Comparison of ENCODE assay signal across 8 cellular contexts in the genomic region with DNA sequence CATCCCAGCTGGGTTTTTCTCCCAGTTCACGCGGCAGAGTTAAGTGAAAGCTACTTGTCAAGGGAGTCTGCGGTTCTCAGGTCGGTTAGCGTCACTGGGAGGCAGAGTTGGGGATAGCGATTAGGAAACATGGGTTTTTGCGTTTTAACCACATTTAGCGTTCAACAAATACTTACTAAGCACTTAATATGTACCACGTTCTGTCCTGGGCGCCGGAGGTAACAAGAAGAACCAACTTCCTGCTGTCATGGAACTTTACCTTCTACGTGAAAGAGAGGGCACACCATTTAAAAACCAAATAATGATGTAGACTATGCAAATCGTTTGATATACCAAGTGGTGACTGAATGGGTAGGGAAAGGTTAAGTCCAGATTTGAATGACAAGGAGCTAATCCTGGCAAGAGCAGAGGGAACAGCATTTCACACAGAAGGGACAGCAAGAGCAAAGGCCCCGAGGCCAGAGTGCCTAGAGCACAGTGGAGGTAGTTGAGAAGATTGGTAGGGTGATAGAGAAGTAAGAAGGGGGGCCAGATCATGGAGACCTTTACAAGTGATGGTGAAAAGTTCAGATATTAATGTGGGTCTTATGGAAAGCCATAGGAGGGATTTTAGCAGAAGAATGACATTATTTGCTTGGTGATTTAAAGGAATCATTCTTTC. TPM values are rescaled to one million over a fixed set of nuclear protein-coding genes. Genes with fewer than 3 reads are reported as not detected.
A peak's percentile ranks its signal among the peaks of the same experiment; 100 is the strongest.
DNase-seq lines count a peak whose midpoint lies in the region; ATAC-seq and TF ChIP-seq lines count a peak whose summit lies in the region.

No MANE protein-coding gene starts in this region.

- POLR2A ChIA-PET in activated CD4-positive, alpha-beta T cell treated with anti-CD3 and anti-CD28 coated beads for 36 hours (lab: Charles Lee): interaction anchor here (0.5 to 2.2 kb wide), 5 partner anchors 10 to 200 kb away, joined by 3 to 9 read pairs (median 3); partner anchors contain the start of genes SNRNP48 and SSR1

- peak overlapping the region; percentile 80 for H3K27ac ChIP-seq in skeletal muscle tissue (ENCODE audit: low read depth, low read length)

- no peaks in the 10 kb centered on the region for H3K9me3 Mint-ChIP-seq in activated CD4-positive, alpha-beta T cell treated with anti-CD3 and anti-CD28 coated beads for 36 hours (ENCODE audit: low read depth)

- H3K4me1 Mint-ChIP-seq in activated CD4-positive, alpha-beta T cell treated with anti-CD3 and anti-CD28 coated beads for 36 hours: peaks cover 42% of the 10 kb centered on the region

- peaks cover 11 to 18% (median 13%) of the 10 kb centered on the region in 3 donors for H3K4me1 ChIP-seq in skeletal muscle tissue (ENCODE audit: control insufficient read depth in 3 of 3, insufficient read depth in 3 of 3, low read length in 3 of 3)

- no peak for TF ChIP-seq CTCF in WI38 (IDR thresholded peaks at IDR 0.05; ENCODE audit: low read depth, low read length)
- TF ChIP-seq CTCF in foreskin fibroblast (IDR thresholded peaks at IDR 0.05; ENCODE audit: low read depth, low read length): no peak

- no peak for DNase-seq in activated CD4-positive, alpha-beta T cell treated with anti-CD3 and anti-CD28 coated beads for 36 hours
- no peak for DNase-seq in activated CD4-positive, alpha-beta T cell treated with anti-CD3 and anti-CD28 coated beads for 48 hours
- DNase-seq in foreskin fibroblast: peak in 1 of 2 donors; percentile 13
- DNase-seq in NCI-H2171 treated with DMSO at 0.1 percent for 48 hours (lab: John Stamatoyannopoulos, UW): no peak
- DNase-seq in central memory CD4-positive, alpha-beta T cell: no peak

- H3K27me3 Mint-ChIP-seq in activated CD4-positive, alpha-beta T cell treated with anti-CD3 and anti-CD28 coated beads for 36 hours: no peaks in the 10 kb centered on the region

- H3K4me3 ChIP-seq in WI38 (ENCODE audit: low read depth, low read length) (peak overlapping the region; percentile 90), foreskin fibroblast (ENCODE audit: low read depth in 1 of 2, low read length in 2 of 2) (peak overlapping the region; percentile 82 to 95), skeletal muscle tissue (ENCODE audit: low read length in 3 of 3) (peak overlapping the region; percentile 79 to 99 (median 93))

- H3K4me3 Mint-ChIP-seq in activated CD4-positive, alpha-beta T cell treated with anti-CD3 and anti-CD28 coated beads for 36 hours: peak overlapping the region; percentile 88

- CTCF ChIA-PET in activated CD4-positive, alpha-beta T cell treated with anti-CD3 and anti-CD28 coated beads for 36 hours (lab: Charles Lee): interaction anchor here (0.6 to 1.6 kb wide), 6 partner anchors 30 to 669 kb away, joined by 3 to 4 read pairs (median 3); no protein-coding TSS in a partner anchor

- peaks cover 3 to 10% (median 9%) of the 10 kb centered on the region in 3 donors for H3K36me3 ChIP-seq in skeletal muscle tissue (ENCODE audit: control insufficient read depth in 3 of 3, insufficient read depth in 3 of 3, low read length in 3 of 3)

- H3K36me3 Mint-ChIP-seq in activated CD4-positive, alpha-beta T cell treated with anti-CD3 and anti-CD28 coated beads for 36 hours (ENCODE audit: low read depth): peaks cover 40% of the 10 kb centered on the region

- peak; percentile 3 for ATAC-seq in activated CD4-positive, alpha-beta T cell treated with anti-CD3 and anti-CD28 coated beads for 36 hours
- ATAC-seq in HG02943 (IDR thresholded peaks at IDR 0.05; ENCODE audit: low read depth, unreplicated experiment): peak; percentile 3

- peak overlapping the region; percentile 85 to 97 (median 92) for H3K9ac ChIP-seq in skeletal muscle tissue (ENCODE audit: low read depth in 1 of 3, low read length in 3 of 3)

- intact Hi-C loops in activated CD4-positive, alpha-beta T cell treated with anti-CD3 and anti-CD28 coated beads for 36 hours (cut with DNase I, micrococcal nuclease): loop anchor here (1.0 to 5.0 kb wide), 2 partner anchors 113 to 674 kb away; partner anchors contain the start of gene BLOC1S5 (in 1 of the 2)

- no peaks in the 10 kb centered on the region for H3K9me3 ChIP-seq in skeletal muscle tissue (ENCODE audit: control insufficient read depth in 3 of 3, low read length in 3 of 3)

- peak overlapping the region; percentile 99 for H3K27ac Mint-ChIP-seq in activated CD4-positive, alpha-beta T cell treated with anti-CD3 and anti-CD28 coated beads for 36 hours

- no peaks in the 10 kb centered on the region for H3K27me3 ChIP-seq in skeletal muscle tissue (ENCODE audit: control insufficient read depth in 3 of 3, insufficient read depth in 3 of 3, low read length in 3 of 3)

RNA-seq across cellular contexts. Expression of gene RIOK1, which starts 0.7 kb away (rescaled TPM):
- 10 to 100 TPM; 37.3 to 39.6 TPM for total RNA-seq in activated CD4-positive, alpha-beta T cell treated with anti-CD3 and anti-CD28 coated beads for 36 hours
- 18.3 TPM for total RNA-seq in skeletal muscle tissue

RNA-seq across cellular contexts. Expression of gene CAGE1, which starts 0.8 kb away (rescaled TPM):
- total RNA-seq in activated CD4-positive, alpha-beta T cell treated with anti-CD3 and anti-CD28 coated beads for 36 hours: under 1 TPM; 0.07 to 0.09 TPM
- total RNA-seq in skeletal muscle tissue: not detected
